Comparison of ENCODE assay signal across 1 cellular context in the genomic region with DNA sequence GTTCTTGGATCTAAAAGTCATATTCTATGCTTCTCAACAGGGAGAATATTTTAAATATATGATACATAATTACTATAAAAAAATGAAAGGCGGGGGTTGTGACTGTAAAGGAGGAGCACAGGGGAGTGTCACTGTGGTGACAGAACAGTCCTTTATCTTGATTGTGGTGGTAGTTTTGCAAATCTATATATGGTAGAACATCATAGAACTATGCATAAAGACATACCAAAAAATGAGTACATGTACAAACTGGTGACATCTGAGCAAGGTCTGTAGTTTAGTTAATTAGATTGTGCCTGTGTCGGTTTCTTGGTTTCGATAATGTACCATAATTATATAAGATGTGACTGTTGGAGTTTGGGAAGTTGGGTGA.
TF ChIP-seq lines count a peak whose summit lies in the region.

No MANE protein-coding gene starts in this region.

TF ChIP-seq in K562, 482 proteins besides CTCF, POLR2A, EP300 and RAD21:
- TF ChIP-seq BDP1 (IDR thresholded peaks at IDR 0.05; ENCODE audit: insufficient read depth, insufficient read length) = no peak
- TF ChIP-seq, protein P1, sequence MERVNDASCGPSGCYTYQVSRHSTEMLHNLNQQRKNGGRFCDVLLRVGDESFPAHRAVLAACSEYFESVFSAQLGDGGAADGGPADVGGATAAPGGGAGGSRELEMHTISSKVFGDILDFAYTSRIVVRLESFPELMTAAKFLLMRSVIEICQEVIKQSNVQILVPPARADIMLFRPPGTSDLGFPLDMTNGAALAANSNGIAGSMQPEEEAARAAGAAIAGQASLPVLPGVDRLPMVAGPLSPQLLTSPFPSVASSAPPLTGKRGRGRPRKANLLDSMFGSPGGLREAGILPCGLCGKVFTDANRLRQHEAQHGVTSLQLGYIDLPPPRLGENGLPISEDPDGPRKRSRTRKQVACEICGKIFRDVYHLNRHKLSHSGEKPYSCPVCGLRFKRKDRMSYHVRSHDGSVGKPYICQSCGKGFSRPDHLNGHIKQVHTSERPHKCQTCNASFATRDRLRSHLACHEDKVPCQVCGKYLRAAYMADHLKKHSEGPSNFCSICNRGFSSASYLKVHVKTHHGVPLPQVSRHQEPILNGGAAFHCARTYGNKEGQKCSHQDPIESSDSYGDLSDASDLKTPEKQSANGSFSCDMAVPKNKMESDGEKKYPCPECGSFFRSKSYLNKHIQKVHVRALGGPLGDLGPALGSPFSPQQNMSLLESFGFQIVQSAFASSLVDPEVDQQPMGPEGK (CRISPR knock-in tag; IDR thresholded peaks at IDR 0.05; ENCODE audit: borderline replicate concordance) = no peak
- no peak for TF ChIP-seq RBBP5 (IDR thresholded peaks at IDR 0.05; ENCODE audit: borderline replicate concordance, insufficient read depth, low read length, poor library complexity, severe bottlenecking)
- no peak for TF ChIP-seq ZNF184 (CRISPR knock-in tag; IDR thresholded peaks at IDR 0.05)
- TF ChIP-seq, protein P2, sequence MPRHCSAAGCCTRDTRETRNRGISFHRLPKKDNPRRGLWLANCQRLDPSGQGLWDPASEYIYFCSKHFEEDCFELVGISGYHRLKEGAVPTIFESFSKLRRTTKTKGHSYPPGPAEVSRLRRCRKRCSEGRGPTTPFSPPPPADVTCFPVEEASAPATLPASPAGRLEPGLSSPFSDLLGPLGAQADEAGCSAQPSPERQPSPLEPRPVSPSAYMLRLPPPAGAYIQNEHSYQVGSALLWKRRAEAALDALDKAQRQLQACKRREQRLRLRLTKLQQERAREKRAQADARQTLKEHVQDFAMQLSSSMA (CRISPR knock-in tag; IDR thresholded peaks at IDR 0.05) = no peak
- no peak for TF ChIP-seq HDAC1 (IDR thresholded peaks at IDR 0.05)
- no peak for TF ChIP-seq NFRKB (IDR thresholded peaks at IDR 0.05; ENCODE audit: low read depth)
- TF ChIP-seq HNRNPK (IDR thresholded peaks at IDR 0.05; ENCODE audit: low read depth, low read length, poor library complexity, severe bottlenecking) = no peak
- no peak for TF ChIP-seq RNF2 (IDR thresholded peaks at IDR 0.05)
